30 cellular contexts compared by ENCODE assay signal in genomic region chr13:91286317-91286716, GRCh38.
"Had no signal": no experiment of that assay in that cellular context is flagged by ENCODE, and none has a peak within 500 bp of the region (broad histone marks: within the 10 kb centered on the region; RNA-seq: fewer than 3 reads in every experiment).

No MANE protein-coding gene starts in this region.

- FAIRE-seq: endometrium, endothelial cell of umbilical vein had no signal

- H3K27me3 ChIP-seq: ascending aorta, breast epithelium, cardiac muscle cell, colonic mucosa had no signal

- H3K4me3 ChIP-seq: ascending aorta, breast epithelium, cardiac muscle cell, colonic mucosa had no signal

- ATAC-seq: activated CD4-positive, alpha-beta T cell treated with anti-CD3 and anti-CD28 coated beads for 36 hours; activated CD8-positive, alpha-beta memory T cell treated with anti-CD3 and anti-CD28 coated beads, Interleukin-2, amount 10 ng/mL, durations not matched to agents 7 days and 5 days; activated CD8-positive, alpha-beta T cell treated with anti-CD3 and anti-CD28 coated beads, Interleukin-2, amount 10 ng/mL, durations not matched to agents 7 days and 5 days had no signal

- H3K4me3 Mint-ChIP-seq: activated CD4-positive, alpha-beta memory T cell treated with anti-CD3 and anti-CD28 coated beads for 36 hours; activated CD4-positive, alpha-beta T cell treated with anti-CD3 and anti-CD28 coated beads for 36 hours; activated CD4-positive, alpha-beta T cell treated with anti-CD3 and anti-CD28 coated beads, Interleukin-2, amount 10 ng/mL, durations not matched to agents 24 days and 14 days; activated CD8-positive, alpha-beta memory T cell treated with anti-CD3 and anti-CD28 coated beads, Interleukin-2, amount 10 ng/mL, durations not matched to agents 7 days and 5 days; activated CD8-positive, alpha-beta T cell treated with anti-CD3 and anti-CD28 coated beads, Interleukin-2, amount 10 ng/mL, durations not matched to agents 7 days and 5 days; activated naive CD4-positive, alpha-beta T cell treated with anti-CD3 and anti-CD28 coated beads for 36 hours; activated naive CD4-positive, alpha-beta T cell treated with anti-CD3 and anti-CD28 coated beads, Interleukin-2, amount 50 U/mL, for 24 hours; activated naive CD8-positive, alpha-beta T cell treated with anti-CD3 and anti-CD28 coated beads for 36 hours; activated T-helper 1 cell treated with anti-CD3 and anti-CD28 coated beads, Interleukin-12 subunit alpha, Interleukin-12 subunit beta, Interleukin-2, Interleukin-4 antibody, amounts not matched to agents 30 ng/mL and 10 ng/mL and 1 ng/mL, durations not matched to agents 14 hours and 24 hours and 36 hours; brain had no signal

- H3K9me3 ChIP-seq: ascending aorta, breast epithelium, colonic mucosa had no signal

- H3K27me3 Mint-ChIP-seq: brain had no signal

- DNase-seq: activated CD4-positive, alpha-beta memory T cell treated with anti-CD3 and anti-CD28 coated beads for 36 hours; activated CD4-positive, alpha-beta T cell treated with anti-CD3 and anti-CD28 coated beads for 36 hours; activated CD4-positive, alpha-beta T cell treated with anti-CD3 and anti-CD28 coated beads, Interleukin-2, amount 10 ng/mL, durations not matched to agents 24 days and 14 days; activated CD4-positive, CD25-positive, alpha-beta regulatory T cell; activated CD4-positive, CD25-positive, alpha-beta regulatory T cell treated with anti-CD3 and anti-CD28 coated beads, Interleukin-2, amount 50 U/mL, for 72 hours; activated CD8-positive, alpha-beta memory T cell treated with anti-CD3 and anti-CD28 coated beads, Interleukin-2, amount 10 ng/mL, durations not matched to agents 7 days and 5 days; activated CD8-positive, alpha-beta memory T cell treated with anti-CD3 and anti-CD28 coated beads, Interleukin-2, amount 50 U/mL, for 4 hours; activated CD8-positive, alpha-beta T cell treated with anti-CD3 and anti-CD28 coated beads, Interleukin-2, amount 10 ng/mL, durations not matched to agents 7 days and 5 days; activated effector memory CD4-positive, alpha-beta T cell treated with anti-CD3 and anti-CD28 coated beads, Interleukin-2, amount 50 U/mL, for 16 hours; activated naive CD4-positive, alpha-beta T cell treated with anti-CD3 and anti-CD28 coated beads for 36 hours; activated naive CD8-positive, alpha-beta T cell treated with anti-CD3 and anti-CD28 coated beads for 36 hours; activated T-cell treated with anti-CD3 and anti-CD28 coated beads, Interleukin-2, amount 50 U/mL, for 1 hour; activated T-cell treated with anti-CD3 and anti-CD28 coated beads, Interleukin-2, amount 50 U/mL, for 48 hours; central memory CD4-positive, alpha-beta T cell; cerebellar nuclear complex; colonic mucosa; effector CD8-positive, alpha-beta T cell; foreskin fibroblast; head of caudate nucleus; T-helper 2 cell had no signal

- H3K36me3 ChIP-seq: ascending aorta, breast epithelium, cardiac muscle cell, colonic mucosa had no signal

- H3K27ac ChIP-seq: ascending aorta, breast epithelium, cardiac muscle cell, colonic mucosa, epithelial cell of prostate had no signal

- H3K27ac Mint-ChIP-seq: activated CD4-positive, alpha-beta memory T cell treated with anti-CD3 and anti-CD28 coated beads for 36 hours; activated CD4-positive, alpha-beta T cell treated with anti-CD3 and anti-CD28 coated beads for 36 hours; activated CD4-positive, alpha-beta T cell treated with anti-CD3 and anti-CD28 coated beads, Interleukin-2, amount 10 ng/mL, durations not matched to agents 24 days and 14 days; activated CD8-positive, alpha-beta memory T cell treated with anti-CD3 and anti-CD28 coated beads, Interleukin-2, amount 10 ng/mL, durations not matched to agents 7 days and 5 days; activated CD8-positive, alpha-beta T cell treated with anti-CD3 and anti-CD28 coated beads, Interleukin-2, amount 10 ng/mL, durations not matched to agents 7 days and 5 days; activated naive CD4-positive, alpha-beta T cell treated with anti-CD3 and anti-CD28 coated beads for 36 hours; activated naive CD4-positive, alpha-beta T cell treated with anti-CD3 and anti-CD28 coated beads, Interleukin-2, amount 50 U/mL, for 24 hours; activated naive CD8-positive, alpha-beta T cell treated with anti-CD3 and anti-CD28 coated beads for 36 hours; activated T-helper 1 cell treated with anti-CD3 and anti-CD28 coated beads, Interleukin-12 subunit alpha, Interleukin-12 subunit beta, Interleukin-2, Interleukin-4 antibody, amounts not matched to agents 30 ng/mL and 10 ng/mL and 1 ng/mL, durations not matched to agents 14 hours and 24 hours and 36 hours; activated T-helper 2 cell treated with anti-CD3 and anti-CD28 coated beads, Interferon-gamma antibody, Interleukin-2, Interleukin-4, amounts not matched to agents 10 μg/mL and 5 μg/mL and 100 μg/mL, durations not matched to agents 14 hours and 24 hours and 36 hours; brain had no signal

- H3K9me3 Mint-ChIP-seq: activated CD4-positive, alpha-beta T cell treated with anti-CD3 and anti-CD28 coated beads, Interleukin-2, amount 10 ng/mL, durations not matched to agents 24 days and 14 days; activated naive CD4-positive, alpha-beta T cell treated with anti-CD3 and anti-CD28 coated beads for 36 hours; activated naive CD4-positive, alpha-beta T cell treated with anti-CD3 and anti-CD28 coated beads, Interleukin-2, amount 50 U/mL, for 24 hours; activated naive CD8-positive, alpha-beta T cell treated with anti-CD3 and anti-CD28 coated beads for 36 hours; activated T-helper 1 cell treated with anti-CD3 and anti-CD28 coated beads, Interleukin-12 subunit alpha, Interleukin-12 subunit beta, Interleukin-2, Interleukin-4 antibody, amounts not matched to agents 30 ng/mL and 10 ng/mL and 1 ng/mL, durations not matched to agents 14 hours and 24 hours and 36 hours; activated T-helper 2 cell treated with anti-CD3 and anti-CD28 coated beads, Interferon-gamma antibody, Interleukin-2, Interleukin-4, amounts not matched to agents 10 μg/mL and 5 μg/mL and 100 μg/mL, durations not matched to agents 14 hours and 24 hours and 36 hours; brain had no signal

- H3K4me1 ChIP-seq: ascending aorta, breast epithelium, colonic mucosa had no signal

- H3K4me1 Mint-ChIP-seq: activated CD4-positive, alpha-beta T cell treated with anti-CD3 and anti-CD28 coated beads for 36 hours; activated CD4-positive, alpha-beta T cell treated with anti-CD3 and anti-CD28 coated beads, Interleukin-2, amount 10 ng/mL, durations not matched to agents 24 days and 14 days; activated CD8-positive, alpha-beta memory T cell treated with anti-CD3 and anti-CD28 coated beads, Interleukin-2, amount 10 ng/mL, durations not matched to agents 7 days and 5 days; activated naive CD4-positive, alpha-beta T cell treated with anti-CD3 and anti-CD28 coated beads, Interleukin-2, amount 50 U/mL, for 24 hours; activated naive CD8-positive, alpha-beta T cell treated with anti-CD3 and anti-CD28 coated beads for 36 hours; brain had no signal

- H3K36me3 Mint-ChIP-seq: activated CD4-positive, alpha-beta memory T cell treated with anti-CD3 and anti-CD28 coated beads for 36 hours; activated CD8-positive, alpha-beta memory T cell treated with anti-CD3 and anti-CD28 coated beads, Interleukin-2, amount 10 ng/mL, durations not matched to agents 7 days and 5 days; activated naive CD4-positive, alpha-beta T cell treated with anti-CD3 and anti-CD28 coated beads, Interleukin-2, amount 50 U/mL, for 24 hours; activated naive CD8-positive, alpha-beta T cell treated with anti-CD3 and anti-CD28 coated beads for 36 hours; brain had no signal
